ENCODE assay signal across 16 cellular contexts in genomic region chr11:86508604-86509471, GRCh38.
A peak's percentile ranks its signal among the peaks of the same experiment; 100 is the strongest.
DNase-seq lines count a peak whose midpoint lies in the region; ATAC-seq, FAIRE-seq and TF ChIP-seq lines count a peak whose summit lies in the region.
"Had no signal": no experiment of that assay in that cellular context is flagged by ENCODE, and none has a peak within 500 bp of the region (broad histone marks: within the 10 kb centered on the region; RNA-seq: fewer than 3 reads in every experiment).

No MANE protein-coding gene starts in this region.

- no peak for ATAC-seq in GM19035 (IDR thresholded peaks at IDR 0.05; ENCODE audit: unreplicated experiment)
- no peak for ATAC-seq in activated CD8-positive, alpha-beta T cell treated with anti-CD3 and anti-CD28 coated beads for 36 hours
- no peak for ATAC-seq in GM21576 (IDR thresholded peaks at IDR 0.05; ENCODE audit: unreplicated experiment)

- no peak overlapping the region for H3K4me2 ChIP-seq in osteoblast (ENCODE audit: insufficient read depth, low read length)
- H3K4me2 ChIP-seq: BLaER1, neural progenitor cell had no signal

- no peak for TF ChIP-seq CTCF in fibroblast of mammary gland (conservative IDR thresholded peaks at IDR 0.05; ENCODE audit: control insufficient read depth, insufficient read depth, low read depth, low read length)
- TF ChIP-seq CTCF in osteoblast (IDR thresholded peaks at IDR 0.05; ENCODE audit: extremely low read depth, low read depth, low read length) = no peak
- no peak for TF ChIP-seq CTCF in activated CD8-positive, alpha-beta T cell treated with anti-CD3 and anti-CD28 coated beads for 36 hours (IDR thresholded peaks at IDR 0.05)
- no peak for TF ChIP-seq CTCF in Calu3 (IDR thresholded peaks at IDR 0.05; ENCODE audit: unreplicated experiment)

- no peaks in the 10 kb centered on the region for H3K9me3 Mint-ChIP-seq in activated CD8-positive, alpha-beta T cell treated with anti-CD3 and anti-CD28 coated beads for 36 hours
- H3K9me3 Mint-ChIP-seq in Calu3 (ENCODE audit: low read depth, unreplicated experiment) = no peaks in the 10 kb centered on the region
- H3K9me3 Mint-ChIP-seq: activated T-helper 2 cell treated with anti-CD3 and anti-CD28 coated beads, Interferon-gamma antibody, Interleukin-2, Interleukin-4, amounts not matched to agents 10 μg/mL and 5 μg/mL and 100 μg/mL, durations not matched to agents 14 hours and 24 hours and 36 hours; IgD-negative memory B cell; neural progenitor cell; type B pancreatic cell had no signal

- no TSS peak for BruUV-seq in Calu3 (replicated peaks; lab: Mats Ljungman, UMichigan)

- no peak overlapping the region for H3K27ac Mint-ChIP-seq in activated CD8-positive, alpha-beta T cell treated with anti-CD3 and anti-CD28 coated beads for 36 hours
- no peak overlapping the region for H3K27ac Mint-ChIP-seq in Calu3 (ENCODE audit: unreplicated experiment)
- H3K27ac Mint-ChIP-seq: activated T-helper 2 cell treated with anti-CD3 and anti-CD28 coated beads, Interferon-gamma antibody, Interleukin-2, Interleukin-4, amounts not matched to agents 10 μg/mL and 5 μg/mL and 100 μg/mL, durations not matched to agents 14 hours and 24 hours and 36 hours; IgD-negative memory B cell; neural progenitor cell; type B pancreatic cell had no signal

- CTCF ChIA-PET in activated CD8-positive, alpha-beta T cell treated with anti-CD3 and anti-CD28 coated beads for 36 hours (lab: Charles Lee) = no interaction called here
- CTCF ChIA-PET in Calu3 (lab: Charles Lee) = interaction anchor here (0.5 to 1.0 kb wide), 2 partner anchors 9 to 25 kb away, joined by 3 read pairs; no protein-coding TSS in a partner anchor

- no peaks in the 10 kb centered on the region for H3K27me3 Mint-ChIP-seq in activated CD8-positive, alpha-beta T cell treated with anti-CD3 and anti-CD28 coated beads for 36 hours
- H3K27me3 Mint-ChIP-seq in Calu3 (ENCODE audit: unreplicated experiment) = no peaks in the 10 kb centered on the region
- H3K27me3 Mint-ChIP-seq: IgD-negative memory B cell, type B pancreatic cell had no signal

- H3K79me2 ChIP-seq in osteoblast (ENCODE audit: insufficient read depth, low read length) = no peaks in the 10 kb centered on the region

- H3K4me1 Mint-ChIP-seq in activated CD8-positive, alpha-beta T cell treated with anti-CD3 and anti-CD28 coated beads for 36 hours (ENCODE audit: low read depth) = peaks cover 3% of the 10 kb centered on the region
- no peaks in the 10 kb centered on the region for H3K4me1 Mint-ChIP-seq in Calu3 (ENCODE audit: low read depth, unreplicated experiment)
- H3K4me1 Mint-ChIP-seq: neural progenitor cell had no signal

- H3K36me3 Mint-ChIP-seq in activated CD8-positive, alpha-beta T cell treated with anti-CD3 and anti-CD28 coated beads for 36 hours (ENCODE audit: low read depth) = no peaks in the 10 kb centered on the region
- H3K36me3 Mint-ChIP-seq in Calu3 (ENCODE audit: insufficient read depth, unreplicated experiment) = no peaks in the 10 kb centered on the region
- H3K36me3 Mint-ChIP-seq: IgD-negative memory B cell, neural progenitor cell, type B pancreatic cell had no signal

- H3K27ac ChIP-seq in osteoblast (ENCODE audit: low read depth, low read length) = peak overlapping the region; percentile 30
- H3K27ac ChIP-seq: BLaER1, neural progenitor cell had no signal

- POLR2A ChIA-PET in activated CD8-positive, alpha-beta T cell treated with anti-CD3 and anti-CD28 coated beads for 36 hours (lab: Charles Lee) = interaction anchor here (0.6 kb wide), 1 partner anchor 296 kb away, joined by 3 read pairs; no protein-coding TSS in a partner anchor

- no peaks in the 10 kb centered on the region for H3K9me3 ChIP-seq in osteoblast (ENCODE audit: low read depth, low read length)

- no peak overlapping the region for H3K4me3 ChIP-seq in fibroblast of mammary gland (ENCODE audit: control insufficient read depth, low read depth, low read length)
- H3K4me3 ChIP-seq in osteoblast (ENCODE audit: insufficient read depth, low read length) = no peak overlapping the region
- H3K4me3 ChIP-seq: BLaER1, lung, neural progenitor cell had no signal

- no peaks in the 10 kb centered on the region for H3K27me3 ChIP-seq in osteoblast (ENCODE audit: insufficient read depth, low read length)
- H3K27me3 ChIP-seq: BLaER1, neural progenitor cell had no signal

- no peak overlapping the region for H2AFZ ChIP-seq in osteoblast (ENCODE audit: low read length)
- H2AFZ ChIP-seq: neural progenitor cell had no signal

- FAIRE-seq in RCC 7860 (lab: Jason Lieb, UNC) = peak; percentile 96

- DNase-seq in ELR (ENCODE audit: low read depth) = peak; percentile 78
- peak; percentile 87 for DNase-seq in RCC 7860 (ENCODE audit: low spot score)
- peak; percentile 57 for DNase-seq in fibroblast of mammary gland (ENCODE audit: low read depth)
- no peak for DNase-seq in osteoblast (ENCODE audit: insufficient read length, low spot score, missing footprints)
- DNase-seq in activated CD8-positive, alpha-beta T cell treated with anti-CD3 and anti-CD28 coated beads for 36 hours = no peak
- no peak for DNase-seq in Calu3
- DNase-seq: NCI-H1092 treated with DMSO at 0.1 percent for 48 hours, NCI-H2227 treated with DMSO at 0.1 percent for 48 hours had no signal

- H4K20me1 ChIP-seq in osteoblast (ENCODE audit: insufficient read depth, low read length) = no peaks in the 10 kb centered on the region
- H4K20me1 ChIP-seq: BLaER1 had no signal

- intact Hi-C loops in activated CD8-positive, alpha-beta T cell treated with anti-CD3 and anti-CD28 coated beads for 36 hours (cut with micrococcal nuclease) = no loop called here
- intact Hi-C loops in Calu3 (cut with micrococcal nuclease; ENCODE audit: unreplicated experiment) = no loop called here

- no peak overlapping the region for H3K4me3 Mint-ChIP-seq in activated CD8-positive, alpha-beta T cell treated with anti-CD3 and anti-CD28 coated beads for 36 hours
- no peak overlapping the region for H3K4me3 Mint-ChIP-seq in Calu3 (ENCODE audit: low read depth, unreplicated experiment)
- H3K4me3 Mint-ChIP-seq: IgD-negative memory B cell, neural progenitor cell, type B pancreatic cell had no signal

- H3K4me1 ChIP-seq in osteoblast (ENCODE audit: insufficient read depth, low read length) = peaks cover 37% of the 10 kb centered on the region
- H3K4me1 ChIP-seq: BLaER1 had no signal

- H3K36me3 ChIP-seq in osteoblast (ENCODE audit: insufficient read depth, low read length) = no peaks in the 10 kb centered on the region
- H3K36me3 ChIP-seq: BLaER1, neural progenitor cell had no signal

Comparison
In these comparisons a context has a peak if more than half of its experiments do, and no peak if none do; other contexts are left out.
1. DNase-seq: peak in ELR (single experiment), RCC 7860 (single experiment) and fibroblast of mammary gland (single experiment); none in osteoblast (single experiment), activated CD8-positive, alpha-beta T cell treated with anti-CD3 and anti-CD28 coated beads for 36 hours (single experiment) and Calu3 (single experiment).